In the genomic region with DNA sequence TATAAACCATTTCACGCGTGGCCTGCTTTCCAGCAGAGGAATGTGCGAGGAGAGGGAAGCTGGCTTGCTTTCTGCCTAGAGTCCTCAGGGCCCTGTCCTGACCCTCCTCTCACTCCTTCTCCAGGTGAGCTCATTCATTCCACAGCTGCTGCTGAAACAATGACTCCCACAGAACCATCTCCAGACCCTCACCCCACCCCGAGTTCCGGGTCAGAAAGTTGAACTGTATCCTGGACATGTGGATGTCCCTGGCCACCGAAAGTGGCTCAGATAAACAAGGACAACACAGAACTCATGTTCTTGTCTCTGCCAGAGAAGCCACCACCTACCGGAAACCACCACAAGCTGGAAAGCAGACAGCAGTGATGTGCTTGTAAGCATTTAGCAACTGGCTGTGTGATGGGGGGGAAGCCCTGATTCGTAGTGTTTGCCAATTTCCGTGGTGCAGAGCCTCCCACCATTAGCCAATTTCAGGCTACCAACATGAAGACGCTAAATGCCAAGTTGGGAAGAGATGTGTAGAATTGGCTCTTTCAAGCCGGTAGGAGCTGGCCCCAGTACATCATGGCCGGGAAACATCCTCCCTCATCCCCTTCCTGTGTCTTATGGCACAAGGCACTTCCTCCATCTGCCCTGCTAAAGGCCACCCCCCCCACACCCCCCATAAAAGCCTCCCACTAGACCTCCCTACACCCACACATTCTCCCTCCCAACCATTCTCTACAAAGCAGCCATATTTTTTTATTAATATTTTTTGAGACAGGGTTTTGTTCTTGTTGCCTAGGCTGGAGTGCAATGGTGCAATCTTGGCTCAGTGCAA, we compare ENCODE assay signal across 6 cellular contexts. TPM values are rescaled to one million over a fixed set of nuclear protein-coding genes. Genes with fewer than 3 reads are reported as not detected.
DNase-seq lines count a peak whose midpoint lies in the region; ATAC-seq, FAIRE-seq and TF ChIP-seq lines count a peak whose summit lies in the region.

No MANE protein-coding gene starts in this region.

- H3K9me3 Mint-ChIP-seq in activated naive CD8-positive, alpha-beta T cell treated with anti-CD3 and anti-CD28 coated beads for 36 hours: no peaks in the 10 kb centered on the region

- H3K27ac ChIP-seq in rectal smooth muscle tissue (ENCODE audit: low read depth, low read length): peak overlapping the region; percentile 85

- peaks cover 19% of the 10 kb centered on the region for H3K4me1 ChIP-seq in rectal smooth muscle tissue (ENCODE audit: control insufficient read depth, insufficient read depth, low read length)

- H3K4me3 ChIP-seq in rectal smooth muscle tissue (ENCODE audit: low read length): peak overlapping the region; percentile 27

- H3K27ac Mint-ChIP-seq in activated naive CD8-positive, alpha-beta T cell treated with anti-CD3 and anti-CD28 coated beads for 36 hours: peak overlapping the region; percentile 92

- FAIRE-seq in H54 (lab: Jason Lieb, UNC): no peak

- no peaks in the 10 kb centered on the region for H3K27me3 ChIP-seq in rectal smooth muscle tissue (ENCODE audit: control insufficient read depth, insufficient read depth, low read length)

- peak; percentile 38 to 41 for ATAC-seq in activated CD4-positive, CD25-positive, alpha-beta regulatory T cell treated with anti-CD3 and anti-CD28 coated beads, Interleukin-2, amount 50 U/mL, for 24 hours
- ATAC-seq in GM21825 (IDR thresholded peaks at IDR 0.05; ENCODE audit: unreplicated experiment): no peak

- TF ChIP-seq POLR2A in H54 (IDR thresholded peaks at IDR 0.05; ENCODE audit: low read depth, low read length): no peak

- H3K4me3 Mint-ChIP-seq in activated naive CD8-positive, alpha-beta T cell treated with anti-CD3 and anti-CD28 coated beads for 36 hours: peak overlapping the region; percentile 42

- H3K36me3 ChIP-seq in rectal smooth muscle tissue (ENCODE audit: control insufficient read depth, insufficient read depth, low read length): no peaks in the 10 kb centered on the region

- H3K4me1 Mint-ChIP-seq in activated naive CD8-positive, alpha-beta T cell treated with anti-CD3 and anti-CD28 coated beads for 36 hours: peaks cover 22% of the 10 kb centered on the region

- DNase-seq in activated CD4-positive, CD25-positive, alpha-beta regulatory T cell treated with anti-CD3 and anti-CD28 coated beads, Interleukin-2, amount 50 U/mL, for 72 hours: no peak
- peak; percentile 46 for DNase-seq in activated naive CD8-positive, alpha-beta T cell treated with anti-CD3 and anti-CD28 coated beads for 36 hours
- no peak for DNase-seq in H54 (ENCODE audit: insufficient read length, low spot score)

- peaks cover 2% of the 10 kb centered on the region for H3K27me3 Mint-ChIP-seq in activated naive CD8-positive, alpha-beta T cell treated with anti-CD3 and anti-CD28 coated beads for 36 hours

- no peak overlapping the region for H3K9ac ChIP-seq in rectal smooth muscle tissue (ENCODE audit: low read length)

- H3K36me3 Mint-ChIP-seq in activated naive CD8-positive, alpha-beta T cell treated with anti-CD3 and anti-CD28 coated beads for 36 hours: peaks cover 3% of the 10 kb centered on the region

RNA-seq across cellular contexts. Expression of a gene that starts 5.0 kb away (rescaled TPM):
- 1 to 10 TPM; 1.8 to 2.7 TPM for total RNA-seq in activated naive CD8-positive, alpha-beta T cell treated with anti-CD3 and anti-CD28 coated beads for 36 hours

RNA-seq across cellular contexts. Expression of a gene that starts 19.4 kb away (rescaled TPM):
- total RNA-seq in activated naive CD8-positive, alpha-beta T cell treated with anti-CD3 and anti-CD28 coated beads for 36 hours: 100 to 1,000 TPM; 166 to 167 TPM

RNA-seq across cellular contexts. Expression of a gene that starts 23.1 kb away (rescaled TPM):
- total RNA-seq in activated naive CD8-positive, alpha-beta T cell treated with anti-CD3 and anti-CD28 coated beads for 36 hours: 10 to 100 TPM; 41.2 to 42.5 TPM

RNA-seq across cellular contexts. Expression of a gene that starts 24.3 kb away (rescaled TPM):
- 100 to 1,000 TPM; 673 to 688 TPM for total RNA-seq in activated naive CD8-positive, alpha-beta T cell treated with anti-CD3 and anti-CD28 coated beads for 36 hours

RNA-seq across cellular contexts. Expression of a gene that starts 27.1 kb away (rescaled TPM):
- under 1 TPM; 0.34 to 0.39 TPM for total RNA-seq in activated naive CD8-positive, alpha-beta T cell treated with anti-CD3 and anti-CD28 coated beads for 36 hours
